ENCODE assay signal across 20 cellular contexts in genomic region chr2:231397928-231398294, GRCh38.
"Had no signal": no experiment of that assay in that cellular context is flagged by ENCODE, and none has a peak within 500 bp of the region (broad histone marks: within the 10 kb centered on the region; RNA-seq: fewer than 3 reads in every experiment).

No MANE protein-coding gene starts in this region.

- H3K4me1 ChIP-seq: foreskin keratinocyte had no signal

- H3K36me3 Mint-ChIP-seq: activated naive CD8-positive, alpha-beta T cell treated with anti-CD3 and anti-CD28 coated beads for 36 hours had no signal

- DNase-seq: activated CD4-positive, alpha-beta memory T cell treated with anti-CD3 and anti-CD28 coated beads, Interleukin-2, amount 10 ng/mL, durations not matched to agents 7 days and 5 days; activated CD4-positive, alpha-beta T cell treated with anti-CD3 and anti-CD28 coated beads for 48 hours; activated CD4-positive, CD25-positive, alpha-beta regulatory T cell; activated CD8-positive, alpha-beta memory T cell treated with anti-CD3 and anti-CD28 coated beads, Interleukin-2, amount 10 ng/mL, durations not matched to agents 7 days and 5 days; activated naive CD4-positive, alpha-beta T cell; activated naive CD8-positive, alpha-beta T cell treated with anti-CD3 and anti-CD28 coated beads for 36 hours; amygdala; foreskin keratinocyte; hypothalamus; occipital lobe; stimulated activated CD4-positive, alpha-beta T cell treated with anti-CD3 and anti-CD28 coated beads, Interleukin-12 subunit alpha, Interleukin-12 subunit beta, amount 100 ng/mL, for 4 hours; stimulated activated CD4-positive, alpha-beta T cell treated with anti-CD3 and anti-CD28 coated beads, Interleukin-1b, Interleukin-23, amount 100 ng/mL, for 48 hours; stimulated activated CD8-positive, alpha-beta memory T cell treated with anti-CD3 and anti-CD28 coated beads, Interleukin-4, amount 100 ng/mL, for 48 hours; stimulated activated naive CD4-positive, alpha-beta T cell; uterus had no signal

- H3K4me3 ChIP-seq: cardiac muscle cell, tibial nerve, uterus had no signal

- H3K9me3 Mint-ChIP-seq: activated CD4-positive, alpha-beta memory T cell treated with anti-CD3 and anti-CD28 coated beads, Interleukin-2, amount 10 ng/mL, durations not matched to agents 7 days and 5 days; activated naive CD8-positive, alpha-beta T cell treated with anti-CD3 and anti-CD28 coated beads for 36 hours; activated T-helper 17 cell treated with anti-CD3 and anti-CD28 coated beads, Interleukin-2, amount 50 U/mL, for 72 hours; nephron had no signal

- H3K27ac ChIP-seq: cardiac muscle cell, epithelial cell of prostate, foreskin keratinocyte, tibial nerve, uterus had no signal

- H3K4me3 Mint-ChIP-seq: activated CD4-positive, alpha-beta memory T cell treated with anti-CD3 and anti-CD28 coated beads, Interleukin-2, amount 10 ng/mL, durations not matched to agents 7 days and 5 days; activated CD8-positive, alpha-beta memory T cell treated with anti-CD3 and anti-CD28 coated beads, Interleukin-2, amount 10 ng/mL, durations not matched to agents 7 days and 5 days; activated naive CD8-positive, alpha-beta T cell treated with anti-CD3 and anti-CD28 coated beads for 36 hours; activated T-helper 17 cell treated with anti-CD3 and anti-CD28 coated beads, Interleukin-2, amount 50 U/mL, for 72 hours had no signal

- H3K27ac Mint-ChIP-seq: activated CD4-positive, alpha-beta memory T cell treated with anti-CD3 and anti-CD28 coated beads, Interleukin-2, amount 10 ng/mL, durations not matched to agents 7 days and 5 days; activated CD8-positive, alpha-beta memory T cell treated with anti-CD3 and anti-CD28 coated beads, Interleukin-2, amount 10 ng/mL, durations not matched to agents 7 days and 5 days; activated naive CD8-positive, alpha-beta T cell treated with anti-CD3 and anti-CD28 coated beads for 36 hours; activated T-helper 17 cell treated with anti-CD3 and anti-CD28 coated beads, Interleukin-2, amount 50 U/mL, for 72 hours; nephron had no signal

- H3K36me3 ChIP-seq: cardiac muscle cell, tibial nerve, uterus had no signal

- ATAC-seq: activated CD8-positive, alpha-beta memory T cell treated with anti-CD3 and anti-CD28 coated beads, Interleukin-2, amount 10 ng/mL, durations not matched to agents 7 days and 5 days had no signal

- H3K9me3 ChIP-seq: tibial nerve, uterus had no signal
